8 cellular contexts compared by ENCODE assay signal in the genomic region with DNA sequence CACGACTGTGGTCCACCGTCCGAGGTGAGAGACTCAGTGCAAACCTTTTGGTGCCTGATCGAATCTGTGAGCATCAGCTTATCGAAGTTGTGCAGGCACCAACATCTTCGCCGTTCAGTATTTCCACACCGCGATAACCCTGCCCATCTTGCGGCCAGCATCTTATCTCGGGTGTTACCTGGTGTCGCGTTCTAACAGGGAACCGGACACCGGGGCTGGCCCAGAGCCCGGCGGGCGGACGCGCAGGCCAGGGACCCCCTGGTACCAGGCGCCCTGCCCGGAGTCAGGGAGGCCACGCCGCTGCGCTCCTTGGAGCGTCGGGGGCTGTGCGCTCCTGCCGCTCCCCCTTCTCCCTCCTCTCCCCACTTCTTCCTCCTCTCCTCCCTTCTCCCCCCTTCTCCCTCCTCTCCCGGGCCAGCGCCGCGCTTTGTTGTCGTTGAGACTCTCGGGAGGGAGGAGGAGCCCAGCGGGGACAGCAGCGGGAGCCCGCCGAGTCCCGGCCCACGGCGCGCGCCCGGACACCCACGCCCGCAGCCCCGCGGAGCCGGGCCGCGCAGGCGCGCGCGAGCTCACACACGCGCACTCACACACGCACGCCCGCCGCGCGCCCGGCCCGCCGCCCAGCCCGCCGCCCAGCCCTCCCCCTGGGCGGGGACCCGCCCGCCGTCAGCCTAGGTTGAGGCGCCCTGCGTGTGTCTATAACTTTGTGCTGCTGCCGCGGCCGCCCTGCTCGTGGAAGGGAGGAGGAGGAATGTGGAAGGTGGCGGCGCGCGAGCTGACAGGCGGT. TPM values are rescaled to one million over a fixed set of nuclear protein-coding genes. Genes with fewer than 3 reads are reported as not detected.
A peak's percentile ranks its signal among the peaks of the same experiment; 100 is the strongest.
DNase-seq lines count a peak whose midpoint lies in the region; ATAC-seq and TF ChIP-seq lines count a peak whose summit lies in the region.

No MANE protein-coding gene starts in this region.

- H3K36me3 Mint-ChIP-seq in endodermal cell (ENCODE audit: low read depth) (no peaks in the 10 kb centered on the region), mesothelial cell of epicardium (no peaks in the 10 kb centered on the region)

- peaks cover 11% of the 10 kb centered on the region; the same call in 1 of the 2 replicates for H3K36me3 ChIP-seq in BLaER1
- no peaks in the 10 kb centered on the region for H3K36me3 ChIP-seq in NT2/D1 (ENCODE audit: insufficient read depth, insufficient read length, low read length)
- no peaks in the 10 kb centered on the region for H3K36me3 ChIP-seq in endodermal cell (ENCODE audit: control insufficient read depth, insufficient read depth, low read length)

- WGBS in endodermal cell (ENCODE audit: insufficient coverage in 1 of 2, insufficient read length in 1 of 2), 2 experiments = 0 to 1% methylated on average over 13 to 84 of the region's 84 CpGs

- H3K27me3 Mint-ChIP-seq in endodermal cell (ENCODE audit: insufficient read depth) = peaks cover 28% of the 10 kb centered on the region
- no peaks in the 10 kb centered on the region for H3K27me3 Mint-ChIP-seq in mesothelial cell of epicardium (ENCODE audit: low read depth)

- H3K4me3 Mint-ChIP-seq in endodermal cell (peak overlapping the region; percentile 87), mesothelial cell of epicardium (peak overlapping the region; percentile 90)

- H3K27me3 ChIP-seq in BLaER1 (peaks cover 16% of the 10 kb centered on the region; the same call in 1 of the 2 replicates), NT2/D1 (ENCODE audit: insufficient read depth, insufficient read length) (peaks cover 31% of the 10 kb centered on the region), endodermal cell (ENCODE audit: control insufficient read depth, insufficient read depth, low read length, poor library complexity, severe bottlenecking) (peaks cover 31% of the 10 kb centered on the region)

- H3K27ac Mint-ChIP-seq in endodermal cell (peak overlapping the region; percentile 96), mesothelial cell of epicardium (peak overlapping the region; percentile 99)

- H3K4me1 Mint-ChIP-seq in endodermal cell (peaks cover 21% of the 10 kb centered on the region), mesothelial cell of epicardium (peaks cover 38% of the 10 kb centered on the region)

- H3K4me3 ChIP-seq in BLaER1 (peak overlapping the region; percentile 93), NT2/D1 (ENCODE audit: insufficient read length, low read depth) (peak overlapping the region; percentile 75), endodermal cell (ENCODE audit: low read length) (peak overlapping the region; percentile 93)

- no peaks in the 10 kb centered on the region for H3K9me3 ChIP-seq in BLaER1
- no peaks in the 10 kb centered on the region for H3K9me3 ChIP-seq in NT2/D1 (ENCODE audit: insufficient read depth, low read length)
- no peaks in the 10 kb centered on the region for H3K9me3 ChIP-seq in endodermal cell (ENCODE audit: control insufficient read depth, low read length)

- H3K9ac ChIP-seq in BLaER1 (peak overlapping the region; percentile 90), NT2/D1 (ENCODE audit: insufficient read length, low read depth) (peak overlapping the region; percentile 77), endodermal cell (ENCODE audit: extremely low read depth, low read length, poor library complexity, severe bottlenecking) (peak overlapping the region; percentile 58)

- TF ChIP-seq CTCF in endodermal cell (conservative IDR thresholded peaks at IDR 0.05) (no peak), mesothelial cell of epicardium (IDR thresholded peaks at IDR 0.05; ENCODE audit: unreplicated experiment) (no peak)

- H3K4me1 ChIP-seq in BLaER1 (peaks cover 39% of the 10 kb centered on the region), NT2/D1 (ENCODE audit: insufficient read depth, insufficient read length) (no peaks in the 10 kb centered on the region), endodermal cell (ENCODE audit: control insufficient read depth, insufficient read depth, low read length) (no peaks in the 10 kb centered on the region)

- ATAC-seq in GM19351 (IDR thresholded peaks at IDR 0.05; ENCODE audit: unreplicated experiment) = peak; percentile 44

- H4K20me1 ChIP-seq in BLaER1 = peaks cover 35% of the 10 kb centered on the region

- DNase-seq in HT-29 (ENCODE audit: low spot score) (peak; percentile 79), NT2/D1 (ENCODE audit: low read depth, low spot score) (no peak), endodermal cell (peak; percentile 86), mesothelial cell of epicardium (ENCODE audit: low spot score in 2 of 2, unreplicated experiment in 2 of 2) (peak; percentile 77 to 86)
- DNase-seq in activated CD8-positive, alpha-beta memory T cell treated with anti-CD3 and anti-CD28 coated beads, Interleukin-2, amount 50 U/mL, for 4 hours = peak; percentile 85
- peak; percentile 74 for DNase-seq in stimulated activated CD8-positive, alpha-beta memory T cell treated with anti-CD3 and anti-CD28 coated beads, Interleukin-15, amount 100 ng/mL, for 4 hours (ENCODE audit: low read depth in 2 of 2)

- H3K27ac ChIP-seq in BLaER1 (peak overlapping the region; percentile 83), endodermal cell (ENCODE audit: low read depth, low read length) (peak overlapping the region; percentile 88)

- H3K4me2 ChIP-seq in BLaER1 = peak overlapping the region; percentile 95

- H3K9me3 Mint-ChIP-seq in endodermal cell = no peaks in the 10 kb centered on the region
- H3K9me3 Mint-ChIP-seq in mesothelial cell of epicardium = no peaks in the 10 kb centered on the region

RNA-seq across cellular contexts. Expression of a gene that starts 1.4 kb away (rescaled TPM):
- 22.1 and 22.3 TPM in 2 replicates for total RNA-seq in HT-29 (2014; rRNA removed; shearing (Covaris generic))
- 10 to 100 TPM; 16.4 to 20.3 TPM for total RNA-seq in endodermal cell
- polyA plus RNA-seq in endodermal cell (2013, experiment 1 of 2) = 15.0 TPM
- polyA plus RNA-seq in endodermal cell (2013, experiment 2 of 2) = 14.8 TPM
- 56.6 to 58.3 TPM (median 57.9 TPM) in 3 replicates for total RNA-seq in mesothelial cell of epicardium
